8 cellular contexts compared by ENCODE assay signal in genomic region chr2:25309402-25309801, GRCh38. TPM values are rescaled to one million over a fixed set of nuclear protein-coding genes. Genes with fewer than 3 reads are reported as not detected.
DNase-seq lines count a peak whose midpoint lies in the region; ATAC-seq and TF ChIP-seq lines count a peak whose summit lies in the region.

No MANE protein-coding gene starts in this region.

- no peak overlapping the region for H3K4me2 ChIP-seq in PC-3 (ENCODE audit: low read length)
- H3K4me2 ChIP-seq in smooth muscle cell, result no peak overlapping the region

- H3K79me2 ChIP-seq in PC-3 (ENCODE audit: low read length) (no peaks in the 10 kb centered on the region), smooth muscle cell (ENCODE audit: low read depth) (no peaks in the 10 kb centered on the region)

- H3K27ac ChIP-seq in PC-3 (ENCODE audit: low read length) (no peak overlapping the region), foreskin keratinocyte (no peak overlapping the region), smooth muscle cell (ENCODE audit: low read depth) (no peak overlapping the region), vagina (no peak overlapping the region)

- no peaks in the 10 kb centered on the region for H3K36me3 ChIP-seq in PC-3 (ENCODE audit: low read depth, low read length)
- no peaks in the 10 kb centered on the region for H3K36me3 ChIP-seq in smooth muscle cell (ENCODE audit: low read depth)
- H3K36me3 ChIP-seq in vagina, result no peaks in the 10 kb centered on the region

- H3K27me3 ChIP-seq in PC-3 (ENCODE audit: low read length) (no peaks in the 10 kb centered on the region), foreskin keratinocyte (no peaks in the 10 kb centered on the region), smooth muscle cell (ENCODE audit: low read depth) (no peaks in the 10 kb centered on the region), vagina (no peaks in the 10 kb centered on the region)

- intact Hi-C loops in PC-3 (cut with micrococcal nuclease) (no loop called here), vagina (cut with DNase I) (no loop called here)

- BruUV-seq in PC-3 (replicated peaks; lab: Mats Ljungman, UMichigan), result no TSS peak

- DNase-seq in CD1c-positive myeloid dendritic cell (ENCODE audit: extremely low spot score) (peak; percentile 50), HCEC 1CT (peak; percentile 49), PC-3 (peak; percentile 52), foreskin keratinocyte (no peak), smooth muscle cell (lab: John Stamatoyannopoulos, UW; ENCODE audit: unreplicated experiment) (no peak), vagina (ENCODE audit: extremely low spot score in 2 of 2) (no peak)
- peak; percentile 40 to 49 for DNase-seq in activated T-helper 1 cell treated with anti-CD3 and anti-CD28 coated beads, Interleukin-2, amount 50 U/mL, for 16 hours (ENCODE audit: low read depth in 1 of 2, low spot score in 1 of 2)

- H3F3A ChIP-seq in PC-3 (ENCODE audit: low read length, unreplicated experiment) (no peaks in the 10 kb centered on the region), smooth muscle cell (ENCODE audit: low read depth) (peaks cover 9% of the 10 kb centered on the region)

- 79% methylated on average over 10 of the region's 10 CpGs for WGBS in smooth muscle cell (ENCODE audit: low lambda C conversion rate)

- ATAC-seq in PC-3, result no peak
- peak; percentile 9 for ATAC-seq in foreskin keratinocyte
- ATAC-seq in GM21723 (IDR thresholded peaks at IDR 0.05; ENCODE audit: unreplicated experiment), result no peak

- no peaks in the 10 kb centered on the region for H3K9me3 ChIP-seq in PC-3 (ENCODE audit: low read length)
- H3K9me3 ChIP-seq in smooth muscle cell (replicated peaks; ENCODE audit: low read depth), result no peaks in the 10 kb centered on the region
- no peaks in the 10 kb centered on the region for H3K9me3 ChIP-seq in vagina

- H2AFZ ChIP-seq in PC-3 (ENCODE audit: low read length), result no peak overlapping the region
- H2AFZ ChIP-seq in smooth muscle cell (ENCODE audit: low read depth), result no peak overlapping the region

- TF ChIP-seq POLR2A in vagina (IDR thresholded peaks at IDR 0.05), result no peak

- H3K4me1 ChIP-seq in PC-3 (ENCODE audit: insufficient read depth, low read length) (peaks cover 20% of the 10 kb centered on the region), foreskin keratinocyte (peaks cover 8% of the 10 kb centered on the region), smooth muscle cell (ENCODE audit: low read depth) (peaks cover 25% of the 10 kb centered on the region), vagina (peaks cover 69% of the 10 kb centered on the region)

- no peaks in the 10 kb centered on the region for H3K9me2 ChIP-seq in PC-3 (replicated peaks; ENCODE audit: low read length)

- H3K4me3 ChIP-seq in PC-3 (ENCODE audit: low read length) (no peak overlapping the region), smooth muscle cell (no peak overlapping the region), vagina (no peak overlapping the region)

- POLR2A ChIA-PET in PC-3 (lab: Charles Lee; ENCODE audit: unreplicated experiment), result no interaction called here

- TF ChIP-seq CTCF in PC-3 (conservative IDR thresholded peaks at IDR 0.05; ENCODE audit: low read depth, low read length) (peak; percentile 66), foreskin keratinocyte (conservative IDR thresholded peaks at IDR 0.05) (peak; percentile 62), smooth muscle cell (IDR thresholded peaks at IDR 0.05; ENCODE audit: borderline replicate concordance, insufficient read depth, poor library complexity, severe bottlenecking) (peak; percentile 37), vagina (IDR thresholded peaks at IDR 0.05) (peak in 1 of 3 experiments; percentile 19)

- H3K9ac ChIP-seq in PC-3 (ENCODE audit: low read length) (no peak overlapping the region), smooth muscle cell (ENCODE audit: low read depth) (no peak overlapping the region)

- H4K20me1 ChIP-seq in PC-3 (ENCODE audit: low read length) (no peaks in the 10 kb centered on the region), smooth muscle cell (ENCODE audit: low read depth) (peaks cover 55% of the 10 kb centered on the region)

- CTCF ChIA-PET in PC-3 (lab: Charles Lee), result no interaction called here

RNA-seq across cellular contexts. Expression of gene DNMT3A, which starts 32.3 kb away (rescaled TPM):
- total RNA-seq in PC-3 (2014; rRNA removed) (12.2 and 20.6 TPM in 2 replicates), foreskin keratinocyte (6.6 and 8.0 TPM in 2 replicates), smooth muscle cell (16.1 and 16.4 TPM in 2 replicates), vagina (28.0 TPM)
- polyA plus RNA-seq in foreskin keratinocyte (3.0 and 3.2 TPM in 2 replicates), smooth muscle cell (18.9 and 19.9 TPM in 2 replicates)

Comparison
In these comparisons a context has a peak if more than half of its experiments do, and no peak if none do; other contexts are left out.
1. DNase-seq: peak in CD1c-positive myeloid dendritic cell (single experiment), HCEC 1CT (single experiment), PC-3 (single experiment) and activated T-helper 1 cell treated with anti-CD3 and anti-CD28 coated beads, Interleukin-2, amount 50 U/mL, for 16 hours (2 of 2); none in foreskin keratinocyte (0 of 2), smooth muscle cell (single experiment) and vagina (0 of 2).